Comparison of ENCODE assay signal across 28 cellular contexts in the genomic region with DNA sequence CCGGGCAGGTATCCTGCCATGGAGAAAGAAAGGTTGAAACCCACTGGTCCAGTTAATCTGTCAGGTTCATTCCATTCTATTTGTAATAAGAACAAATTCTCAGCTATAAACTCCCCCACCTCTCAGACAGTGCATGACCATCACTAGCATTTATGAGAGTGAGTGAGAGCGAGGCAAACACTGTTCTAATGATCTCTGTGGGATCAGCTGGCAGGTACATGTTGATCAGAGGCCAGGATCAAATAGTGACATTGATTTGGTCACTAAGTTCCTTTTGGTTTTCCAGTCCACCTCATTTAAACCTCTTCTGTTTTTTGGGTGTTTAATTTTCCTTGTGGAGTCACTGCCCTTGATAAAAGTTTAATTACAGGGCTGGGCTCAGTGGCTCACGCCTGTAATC.
"Had no signal": no experiment of that assay in that cellular context is flagged by ENCODE, and none has a peak within 500 bp of the region (broad histone marks: within the 10 kb centered on the region; RNA-seq: fewer than 3 reads in every experiment).

No MANE protein-coding gene starts in this region.

- H3K36me3 Mint-ChIP-seq: stimulated activated effector memory CD8-positive, alpha-beta T cell treated with anti-CD3 and anti-CD28 coated beads, Interleukin-12 subunit alpha, Interleukin-12 subunit beta, amount 100 ng/mL, for 72 hours; stimulated activated memory B cell treated with anti-CD40 and anti-IgM and Interleukin-4, amounts not matched to agents 10 μg/mL and 1 μg/mL and 100 μg/mL, for 72 hours; stimulated activated naive B cell treated with anti-CD40 and anti-IgM and Interleukin-4, amounts not matched to agents 10 μg/mL and 1 μg/mL and 100 μg/mL, for 72 hours; type B pancreatic cell had no signal

- H3K27ac ChIP-seq: stomach, suprapubic skin, testis, thoracic aorta, thyroid gland, tibial artery, tibial nerve, transverse colon, upper lobe of left lung, upper lobe of right lung, uterus, vagina had no signal

- DNase-seq: stimulated activated CD4-positive, alpha-beta T cell treated with anti-CD3 and anti-CD28 coated beads, Interleukin-2, amount 100 ng/mL, for 48 hours; stimulated activated CD4-positive, alpha-beta T cell treated with anti-CD3 and anti-CD28 coated beads, Interleukin-4, amount 100 ng/mL, for 1 hour; stimulated activated CD4-positive, alpha-beta T cell treated with anti-CD3 and anti-CD28 coated beads, Interleukin-4, amount 100 ng/mL, for 24 hours; stimulated activated CD4-positive, alpha-beta T cell treated with anti-CD3 and anti-CD28 coated beads, Interleukin-4, amount 100 ng/mL, for 4 hours; stimulated activated CD8-positive, alpha-beta memory T cell treated with anti-CD3 and anti-CD28 coated beads, Interleukin-4, amount 100 ng/mL, for 48 hours; stimulated activated naive B cell treated with anti-CD40 and anti-IgM and Interleukin-4, amounts not matched to agents 10 μg/mL and 1 μg/mL and 100 μg/mL, for 72 hours; stimulated activated naive CD4-positive, alpha-beta T cell; stimulated activated naive CD4-positive, alpha-beta T cell treated with Interleukin-2 at 50 U/mL for 16 hours; stimulated activated naive CD8-positive, alpha-beta T cell treated with anti-CD3 and anti-CD28 coated beads, Interleukin-15, amount 100 ng/mL, for 72 hours; stimulated activated naive CD8-positive, alpha-beta T cell treated with anti-CD3 and anti-CD28 coated beads, Interleukin-15, Interleukin-2, amounts not matched to agents 100 U/mL and 50 U/mL, for 24 hours; stomach; substantia nigra; testis; thyroid gland; tibial artery; transverse colon; upper lobe of left lung; upper lobe of right lung; uterus had no signal

- ATAC-seq: stimulated activated effector memory CD8-positive, alpha-beta T cell treated with anti-CD3 and anti-CD28 coated beads, Interleukin-12 subunit alpha, Interleukin-12 subunit beta, amount 100 ng/mL, for 72 hours; stimulated activated memory B cell treated with anti-CD40 and anti-IgM and Interleukin-4, amounts not matched to agents 10 μg/mL and 1 μg/mL and 100 μg/mL, for 72 hours; stimulated activated naive B cell treated with anti-CD40 and anti-IgM and Interleukin-4, amounts not matched to agents 10 μg/mL and 1 μg/mL and 100 μg/mL, for 72 hours; stimulated activated naive CD8-positive, alpha-beta T cell treated with anti-CD3 and anti-CD28 coated beads, Interleukin-15, amount 100 ng/mL, for 72 hours; stimulated activated naive CD8-positive, alpha-beta T cell treated with anti-CD3 and anti-CD28 coated beads, Interleukin-15, Interleukin-2, amounts not matched to agents 100 U/mL and 50 U/mL, for 24 hours; upper lobe of right lung had no signal

- H3K27ac Mint-ChIP-seq: stimulated activated effector memory CD8-positive, alpha-beta T cell treated with anti-CD3 and anti-CD28 coated beads, Interleukin-12 subunit alpha, Interleukin-12 subunit beta, amount 100 ng/mL, for 72 hours; stimulated activated memory B cell treated with anti-CD40 and anti-IgM and Interleukin-4, amounts not matched to agents 10 μg/mL and 1 μg/mL and 100 μg/mL, for 72 hours; stimulated activated naive B cell treated with anti-CD40 and anti-IgM and Interleukin-4, amounts not matched to agents 10 μg/mL and 1 μg/mL and 100 μg/mL, for 72 hours; stimulated activated naive CD8-positive, alpha-beta T cell treated with anti-CD3 and anti-CD28 coated beads, Interleukin-15, amount 100 ng/mL, for 72 hours; stimulated activated naive CD8-positive, alpha-beta T cell treated with anti-CD3 and anti-CD28 coated beads, Interleukin-15, Interleukin-2, amounts not matched to agents 100 ng/mL and 50 ng/mL, for 24 hours; type B pancreatic cell had no signal

- H3K4me1 ChIP-seq: suprapubic skin, testis, thyroid gland, tibial artery, tibial nerve, transverse colon, upper lobe of left lung, upper lobe of right lung, uterus, vagina had no signal

- H3K9me3 ChIP-seq: stomach, suprapubic skin, testis, thoracic aorta, thyroid gland, tibial artery, tibial nerve, transverse colon, upper lobe of left lung, upper lobe of right lung, uterus, vagina had no signal

- H3K4me3 ChIP-seq: stomach, suprapubic skin, testis, thoracic aorta, thyroid gland, tibial artery, tibial nerve, transverse colon, upper lobe of left lung, upper lobe of right lung, uterus, vagina had no signal

- FAIRE-seq: urothelium cell line had no signal

- H3K36me3 ChIP-seq: stomach, suprapubic skin, thoracic aorta, thyroid gland, tibial artery, tibial nerve, transverse colon, upper lobe of left lung, upper lobe of right lung, uterus, vagina had no signal

- H3K27me3 ChIP-seq: stomach, suprapubic skin, testis, thyroid gland, tibial artery, tibial nerve, transverse colon, upper lobe of left lung, upper lobe of right lung, uterus, vagina had no signal

- H3K9me3 Mint-ChIP-seq: stimulated activated effector memory CD8-positive, alpha-beta T cell treated with anti-CD3 and anti-CD28 coated beads, Interleukin-12 subunit alpha, Interleukin-12 subunit beta, amount 100 ng/mL, for 72 hours; stimulated activated memory B cell treated with anti-CD40 and anti-IgM and Interleukin-4, amounts not matched to agents 10 μg/mL and 1 μg/mL and 100 μg/mL, for 72 hours; stimulated activated naive B cell treated with anti-CD40 and anti-IgM and Interleukin-4, amounts not matched to agents 10 μg/mL and 1 μg/mL and 100 μg/mL, for 72 hours; stimulated activated naive CD8-positive, alpha-beta T cell treated with anti-CD3 and anti-CD28 coated beads, Interleukin-15, amount 100 ng/mL, for 72 hours; stimulated activated naive CD8-positive, alpha-beta T cell treated with anti-CD3 and anti-CD28 coated beads, Interleukin-15, Interleukin-2, amounts not matched to agents 100 ng/mL and 50 ng/mL, for 24 hours; type B pancreatic cell had no signal
